21 cellular contexts compared by ENCODE assay signal in the genomic region with DNA sequence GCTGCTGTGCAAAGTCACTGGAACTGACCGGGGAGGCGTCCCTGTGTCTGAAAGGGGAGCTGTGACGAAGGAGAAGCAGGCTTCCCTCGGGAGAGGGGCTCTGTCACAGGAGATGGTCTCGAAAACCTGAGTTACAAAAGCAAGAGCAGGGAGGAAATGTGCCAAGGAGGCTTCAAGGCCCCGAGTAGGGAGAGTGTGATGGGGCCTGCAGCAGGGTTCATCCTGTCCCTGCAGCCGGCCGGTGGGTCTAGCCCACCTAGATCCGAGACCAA. TPM values are rescaled to one million over a fixed set of nuclear protein-coding genes. Genes with fewer than 3 reads are reported as not detected.
A peak's percentile ranks its signal among the peaks of the same experiment; 100 is the strongest.
DNase-seq lines count a peak whose midpoint lies in the region; ATAC-seq and TF ChIP-seq lines count a peak whose summit lies in the region.
"Had no signal": no experiment of that assay in that cellular context is flagged by ENCODE, and none has a peak within 500 bp of the region (broad histone marks: within the 10 kb centered on the region; RNA-seq: fewer than 3 reads in every experiment).

No MANE protein-coding gene starts in this region.

- TF ChIP-seq POLR2A in transverse colon (IDR thresholded peaks at IDR 0.05), result no peak

- in situ Hi-C loops in transverse colon (cut with MboI; ENCODE audit: low pct_ligation_motif_present in 1 of 4, low pct_unique_long_range_greater_than_20kb in 1 of 4, low sequenced_read_pairs in 3 of 4), result no loop called here

- DNase-seq in activated T-cell treated with anti-CD3 and anti-CD28 coated beads, Interleukin-2, amount 50 U/mL, for 24 hours, result peak; percentile 22
- no peak for DNase-seq in activated T-cell treated with anti-CD3 and anti-CD28 coated beads, Interleukin-2, amount 50 U/mL, for 4 hours
- no peak for DNase-seq in activated CD8-positive, alpha-beta T cell treated with anti-CD3 and anti-CD28 coated beads for 36 hours
- peak; percentile 15 for DNase-seq in left lobe of liver (ENCODE audit: low spot score)
- DNase-seq in stimulated activated naive B cell treated with anti-CD40 and anti-IgM and Interleukin-4, amounts not matched to agents 10 μg/mL and 1 μg/mL and 100 μg/mL, for 72 hours, result no peak
- DNase-seq in amniotic stem cell (lab: John Stamatoyannopoulos, UW), result no peak
- no peak for DNase-seq in transverse colon
- DNase-seq: activated CD4-positive, alpha-beta T cell treated with anti-CD3 and anti-CD28 coated beads, Interleukin-2, amount 50 U/mL, for 4 hours; GF-D8; IMR-90; left ventricle myocardium superior; NCI-H1436 treated with DMSO at 0.1 percent for 48 hours; NCI-H2171 had no signal

- peaks cover 10 to 31% (median 22%) of the 10 kb centered on the region in 4 donors for H3K4me1 ChIP-seq in transverse colon

- H3K4me3 Mint-ChIP-seq in activated T-cell treated with anti-CD3 and anti-CD28 coated beads, Interleukin-2, amount 50 U/mL, for 24 hours, result no peak overlapping the region
- H3K4me3 Mint-ChIP-seq in activated T-cell treated with anti-CD3 and anti-CD28 coated beads, Interleukin-2, amount 50 U/mL, for 4 hours, result no peak overlapping the region
- H3K4me3 Mint-ChIP-seq in activated CD8-positive, alpha-beta T cell treated with anti-CD3 and anti-CD28 coated beads for 36 hours, result no peak overlapping the region
- no peak overlapping the region for H3K4me3 Mint-ChIP-seq in stimulated activated naive B cell treated with anti-CD40 and anti-IgM and Interleukin-4, amounts not matched to agents 10 μg/mL and 1 μg/mL and 100 μg/mL, for 72 hours
- H3K4me3 Mint-ChIP-seq: stimulated activated naive CD8-positive, alpha-beta T cell treated with anti-CD3 and anti-CD28 coated beads, Interleukin-15, Interleukin-2, amounts not matched to agents 100 ng/mL and 50 ng/mL, for 24 hours had no signal

- intact Hi-C loops in activated CD8-positive, alpha-beta T cell treated with anti-CD3 and anti-CD28 coated beads for 36 hours (cut with micrococcal nuclease), result no loop called here
- intact Hi-C loops in transverse colon (cut with DNase I; ENCODE audit: low total_unique reads), result no loop called here

- H3K9me3 Mint-ChIP-seq in activated T-cell treated with anti-CD3 and anti-CD28 coated beads, Interleukin-2, amount 50 U/mL, for 24 hours, result no peaks in the 10 kb centered on the region
- H3K9me3 Mint-ChIP-seq in activated T-cell treated with anti-CD3 and anti-CD28 coated beads, Interleukin-2, amount 50 U/mL, for 4 hours, result no peaks in the 10 kb centered on the region
- H3K9me3 Mint-ChIP-seq in activated CD8-positive, alpha-beta T cell treated with anti-CD3 and anti-CD28 coated beads for 36 hours, result no peaks in the 10 kb centered on the region
- no peaks in the 10 kb centered on the region for H3K9me3 Mint-ChIP-seq in stimulated activated naive B cell treated with anti-CD40 and anti-IgM and Interleukin-4, amounts not matched to agents 10 μg/mL and 1 μg/mL and 100 μg/mL, for 72 hours
- H3K9me3 Mint-ChIP-seq: stimulated activated naive CD8-positive, alpha-beta T cell treated with anti-CD3 and anti-CD28 coated beads, Interleukin-15, Interleukin-2, amounts not matched to agents 100 ng/mL and 50 ng/mL, for 24 hours had no signal

- WGBS in transverse colon (ENCODE audit: low coverage in 1 of 2), 2 donors, result 93% methylated on average over 4 to 9 of the region's 9 CpGs

- ATAC-seq in activated T-cell treated with anti-CD3 and anti-CD28 coated beads, Interleukin-2, amount 50 U/mL, for 4 hours, result no peak
- ATAC-seq in activated CD8-positive, alpha-beta T cell treated with anti-CD3 and anti-CD28 coated beads for 36 hours, result no peak
- ATAC-seq in left lobe of liver (no peak), HG03135 (IDR thresholded peaks at IDR 0.05; ENCODE audit: unreplicated experiment) (no peak)
- no peak for ATAC-seq in stimulated activated naive B cell treated with anti-CD40 and anti-IgM and Interleukin-4, amounts not matched to agents 10 μg/mL and 1 μg/mL and 100 μg/mL, for 72 hours (replicated peaks)
- ATAC-seq: GM12878, heart left ventricle, left ventricle myocardium superior, Right ventricle myocardium inferior, sciatic nerve had no signal

- peaks cover 52% of the 10 kb centered on the region for H3K4me1 Mint-ChIP-seq in activated T-cell treated with anti-CD3 and anti-CD28 coated beads, Interleukin-2, amount 50 U/mL, for 24 hours (ENCODE audit: low read depth)
- H3K4me1 Mint-ChIP-seq in activated T-cell treated with anti-CD3 and anti-CD28 coated beads, Interleukin-2, amount 50 U/mL, for 4 hours (ENCODE audit: low read depth), result peaks cover 19% of the 10 kb centered on the region
- peaks cover 34% of the 10 kb centered on the region for H3K4me1 Mint-ChIP-seq in activated CD8-positive, alpha-beta T cell treated with anti-CD3 and anti-CD28 coated beads for 36 hours (ENCODE audit: low read depth)
- peaks cover 0 to 2% of the 10 kb centered on the region in 2 donors for H3K4me1 Mint-ChIP-seq in stimulated activated naive B cell treated with anti-CD40 and anti-IgM and Interleukin-4, amounts not matched to agents 10 μg/mL and 1 μg/mL and 100 μg/mL, for 72 hours

- POLR2A ChIA-PET in activated CD8-positive, alpha-beta T cell treated with anti-CD3 and anti-CD28 coated beads for 36 hours (lab: Charles Lee), result no interaction called here

- H3K4me3 ChIP-seq in transverse colon, result no peak overlapping the region
- H3K4me3 ChIP-seq: BLaER1 treated with 17β-estradiol and CSF1 and Interleukin-3, amounts not matched to agents 10 nM and 100 nM; GM12878; heart left ventricle had no signal

- CTCF ChIA-PET in activated CD8-positive, alpha-beta T cell treated with anti-CD3 and anti-CD28 coated beads for 36 hours (lab: Charles Lee), result interaction anchor here (1.5 to 4.5 kb wide), 2 partner anchors 63 to 507 kb away, joined by 4 to 35 read pairs; no protein-coding TSS in a partner anchor

- peaks cover 0 to 6% (median 0%) of the 10 kb centered on the region in 4 donors for H3K36me3 ChIP-seq in transverse colon

- no peaks in the 10 kb centered on the region for H3K9me3 ChIP-seq in transverse colon
- H3K9me3 ChIP-seq: BLaER1 treated with 17β-estradiol and CSF1 and Interleukin-3, amounts not matched to agents 10 nM and 100 nM; heart left ventricle had no signal

- TF ChIP-seq CTCF in activated CD8-positive, alpha-beta T cell treated with anti-CD3 and anti-CD28 coated beads for 36 hours (IDR thresholded peaks at IDR 0.05), result no peak
- TF ChIP-seq CTCF in transverse colon (IDR thresholded peaks at IDR 0.05), result no peak

- no peaks in the 10 kb centered on the region for H3K27me3 Mint-ChIP-seq in activated T-cell treated with anti-CD3 and anti-CD28 coated beads, Interleukin-2, amount 50 U/mL, for 24 hours
- no peaks in the 10 kb centered on the region for H3K27me3 Mint-ChIP-seq in activated T-cell treated with anti-CD3 and anti-CD28 coated beads, Interleukin-2, amount 50 U/mL, for 4 hours (ENCODE audit: low read depth)
- H3K27me3 Mint-ChIP-seq in activated CD8-positive, alpha-beta T cell treated with anti-CD3 and anti-CD28 coated beads for 36 hours, result no peaks in the 10 kb centered on the region
- H3K27me3 Mint-ChIP-seq in stimulated activated naive B cell treated with anti-CD40 and anti-IgM and Interleukin-4, amounts not matched to agents 10 μg/mL and 1 μg/mL and 100 μg/mL, for 72 hours, result no peaks in the 10 kb centered on the region
- H3K27me3 Mint-ChIP-seq: stimulated activated naive CD8-positive, alpha-beta T cell treated with anti-CD3 and anti-CD28 coated beads, Interleukin-15, Interleukin-2, amounts not matched to agents 100 ng/mL and 50 ng/mL, for 24 hours had no signal

- H3K27me3 ChIP-seq in transverse colon, result no peaks in the 10 kb centered on the region
- H3K27me3 ChIP-seq: BLaER1 treated with 17β-estradiol and CSF1 and Interleukin-3, amounts not matched to agents 10 nM and 100 nM; heart left ventricle had no signal

- H3K27ac Mint-ChIP-seq in activated T-cell treated with anti-CD3 and anti-CD28 coated beads, Interleukin-2, amount 50 U/mL, for 24 hours, result peak overlapping the region; percentile 73
- H3K27ac Mint-ChIP-seq in activated CD8-positive, alpha-beta T cell treated with anti-CD3 and anti-CD28 coated beads for 36 hours, result peak overlapping the region; percentile 28
- peak overlapping the region; percentile 59 for H3K27ac Mint-ChIP-seq in stimulated activated naive B cell treated with anti-CD40 and anti-IgM and Interleukin-4, amounts not matched to agents 10 μg/mL and 1 μg/mL and 100 μg/mL, for 72 hours

- TF ChIP-seq EP300 in transverse colon (IDR thresholded peaks at IDR 0.05; ENCODE audit: low read depth), result no peak

- peaks cover 97% of the 10 kb centered on the region for H3K36me3 Mint-ChIP-seq in activated T-cell treated with anti-CD3 and anti-CD28 coated beads, Interleukin-2, amount 50 U/mL, for 24 hours (ENCODE audit: low read depth)
- H3K36me3 Mint-ChIP-seq in activated T-cell treated with anti-CD3 and anti-CD28 coated beads, Interleukin-2, amount 50 U/mL, for 4 hours (ENCODE audit: insufficient read depth), result peaks cover 48% of the 10 kb centered on the region
- peaks cover 50% of the 10 kb centered on the region for H3K36me3 Mint-ChIP-seq in activated CD8-positive, alpha-beta T cell treated with anti-CD3 and anti-CD28 coated beads for 36 hours (ENCODE audit: low read depth)
- peaks cover 53 to 59% of the 10 kb centered on the region in 2 donors for H3K36me3 Mint-ChIP-seq in stimulated activated naive B cell treated with anti-CD40 and anti-IgM and Interleukin-4, amounts not matched to agents 10 μg/mL and 1 μg/mL and 100 μg/mL, for 72 hours

- H3K27ac ChIP-seq in transverse colon, result no peak overlapping the region
- H3K27ac ChIP-seq: BLaER1 treated with 17β-estradiol and CSF1 and Interleukin-3, amounts not matched to agents 10 nM and 100 nM; HL-60 had no signal

RNA-seq across cellular contexts. Expression of a gene that starts 16.7 kb away (rescaled TPM):
- total RNA-seq in activated T-cell treated with anti-CD3 and anti-CD28 coated beads, Interleukin-2, amount 50 U/mL, for 4 hours, result 10 to 100 TPM; 57.5 to 67.1 (median 64.9) TPM
- 10 to 100 TPM; 94.3 to 98.3 TPM for total RNA-seq in activated CD8-positive, alpha-beta T cell treated with anti-CD3 and anti-CD28 coated beads for 36 hours
- total RNA-seq in left lobe of liver, result 29.9 TPM
- 100 to 1,000 TPM in 2 of 4 donors, 10 to 100 TPM in 1, 1 to 10 TPM in 1; 2.8 to 104 (median 75.5) TPM for total RNA-seq in transverse colon

RNA-seq across cellular contexts. Expression of a gene that starts 22.0 kb away (rescaled TPM):
- 10 to 100 TPM; 33.6 to 72.6 (median 38.5) TPM for total RNA-seq in activated T-cell treated with anti-CD3 and anti-CD28 coated beads, Interleukin-2, amount 50 U/mL, for 4 hours
- 100 to 1,000 TPM; 151 to 163 TPM for total RNA-seq in activated CD8-positive, alpha-beta T cell treated with anti-CD3 and anti-CD28 coated beads for 36 hours
- total RNA-seq in left lobe of liver (0.43 TPM), transverse colon (1 to 10 TPM; 2.4 to 6.4 (median 2.9) TPM)

Comparison
In these comparisons a context has a peak if more than half of its experiments do, and no peak if none do; other contexts are left out.
1. DNase-seq: peak in activated T-cell treated with anti-CD3 and anti-CD28 coated beads, Interleukin-2, amount 50 U/mL, for 24 hours (single experiment) and left lobe of liver (single experiment); none in activated T-cell treated with anti-CD3 and anti-CD28 coated beads, Interleukin-2, amount 50 U/mL, for 4 hours (single experiment), activated CD8-positive, alpha-beta T cell treated with anti-CD3 and anti-CD28 coated beads for 36 hours (single experiment), stimulated activated naive B cell treated with anti-CD40 and anti-IgM and Interleukin-4, amounts not matched to agents 10 μg/mL and 1 μg/mL and 100 μg/mL, for 72 hours (single experiment), amniotic stem cell (single experiment) and transverse colon (single experiment).
2. RNA of a gene that starts 22.0 kb away (total RNA-seq): 151 to 163 TPM in activated CD8-positive, alpha-beta T cell treated with anti-CD3 and anti-CD28 coated beads for 36 hours and 33.6 to 72.6 TPM in activated T-cell treated with anti-CD3 and anti-CD28 coated beads, Interleukin-2, amount 50 U/mL, for 4 hours; 2.4 to 6.4 TPM in transverse colon and 0.43 TPM in left lobe of liver (single experiment); every median in the first group is over 4 times any median in the second.
3. Peak in every context shown above with its lines, with median percentiles within 50 percentile points of each other: H3K27ac Mint-ChIP-seq.